Comparison of ENCODE assay signal across 27 cellular contexts in the genomic region with DNA sequence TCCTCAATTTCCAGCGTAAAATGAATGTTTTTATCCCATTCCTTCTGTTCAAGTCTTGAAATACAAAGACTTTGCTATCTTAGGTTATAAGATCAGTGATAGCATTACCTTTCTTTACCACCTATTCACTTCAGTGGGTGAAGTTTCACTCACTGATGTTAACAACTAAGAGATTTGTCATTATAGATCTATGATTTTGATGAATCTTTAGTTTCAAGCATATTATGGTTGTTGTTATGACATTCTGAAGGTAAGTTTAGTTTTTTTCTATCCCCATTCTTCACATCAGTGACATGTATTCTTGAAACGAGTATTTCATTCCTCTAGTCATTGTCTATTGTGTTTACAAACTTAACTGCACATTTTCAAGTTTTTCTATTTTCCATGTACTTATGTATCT.
"Had no signal": no experiment of that assay in that cellular context is flagged by ENCODE, and none has a peak within 500 bp of the region (broad histone marks: within the 10 kb centered on the region; RNA-seq: fewer than 3 reads in every experiment).

No MANE protein-coding gene starts in this region.

- H3K27ac Mint-ChIP-seq: activated naive CD4-positive, alpha-beta T cell treated with anti-CD3 and anti-CD28 coated beads for 36 hours; activated naive CD8-positive, alpha-beta T cell had no signal

- H3K36me3 ChIP-seq: brain microvascular endothelial cell, cardiac muscle cell, Peyer's patch, SJCRH30 had no signal

- H3K27ac ChIP-seq: brain microvascular endothelial cell, cardiac muscle cell, KMS-11, Peyer's patch, RWPE1, SJCRH30, VCaP had no signal

- H3K4me3 ChIP-seq: cardiac muscle cell, Peyer's patch, SJCRH30 had no signal

- H3K4me3 Mint-ChIP-seq: activated naive CD4-positive, alpha-beta T cell treated with anti-CD3 and anti-CD28 coated beads for 36 hours; activated naive CD8-positive, alpha-beta T cell had no signal

- H3K4me1 ChIP-seq: Peyer's patch, SJCRH30 had no signal

- DNase-seq: activated CD4-positive, alpha-beta T cell treated with anti-CD3 and anti-CD28 coated beads for 48 hours; activated CD4-positive, alpha-beta T cell treated with anti-CD3 and anti-CD28 coated beads, Interleukin-2, amount 50 U/mL, for 4 hours; activated CD4-positive, CD25-positive, alpha-beta regulatory T cell; activated gamma-delta T cell; activated naive CD4-positive, alpha-beta T cell treated with anti-CD3 and anti-CD28 coated beads for 36 hours; activated T-cell treated with anti-CD3 and anti-CD28 coated beads for 4 hours; amygdala; brain microvascular endothelial cell; NCI-H1092; NCI-H1417; NCI-H1694; NCI-H2029; NCI-H2107; NCI-H2171 treated with DMSO at 0.1 percent for 48 hours; NCI-H226; NCI-H510A; NCI-H69; Peyer's patch; Right ventricle myocardium superior; SK-N-SH; T-helper 1 cell had no signal

- H3K27me3 Mint-ChIP-seq: activated naive CD8-positive, alpha-beta T cell had no signal

- H3K9me3 Mint-ChIP-seq: activated naive CD4-positive, alpha-beta T cell treated with anti-CD3 and anti-CD28 coated beads for 36 hours had no signal

- H3K36me3 Mint-ChIP-seq: activated naive CD8-positive, alpha-beta T cell had no signal

- H3K27me3 ChIP-seq: brain microvascular endothelial cell, cardiac muscle cell, Peyer's patch, SJCRH30 had no signal
